In genomic region chr21:33948951-33949444, GRCh38 we compare ENCODE assay signal across 9 cellular contexts. TPM values are rescaled to one million over a fixed set of nuclear protein-coding genes. Genes with fewer than 3 reads are reported as not detected.
DNase-seq lines count a peak whose midpoint lies in the region; ATAC-seq and TF ChIP-seq lines count a peak whose summit lies in the region.
"Had no signal": no experiment of that assay in that cellular context is flagged by ENCODE, and none has a peak within 500 bp of the region (broad histone marks: within the 10 kb centered on the region; RNA-seq: fewer than 3 reads in every experiment).

No MANE protein-coding gene starts in this region.

- H3F3A ChIP-seq in GM23338 (replicated peaks; ENCODE audit: low read depth) = peaks cover 3% of the 10 kb centered on the region; the same call in 1 of the 2 replicates

- H3K27me3 ChIP-seq in GM23338 (ENCODE audit: insufficient read depth) (no peaks in the 10 kb centered on the region), esophagus squamous epithelium (no peaks in the 10 kb centered on the region), spleen (replicated peaks in 1 of 7) (no peaks in the 10 kb centered on the region), brain microvascular endothelial cell (replicated peaks) (no peaks in the 10 kb centered on the region)

- TF ChIP-seq POLR2A in esophagus squamous epithelium (IDR thresholded peaks at IDR 0.05) (no peak), spleen (IDR thresholded peaks at IDR 0.05) (no peak)

- WGBS in esophagus squamous epithelium, 2 donors = 79 to 84% methylated on average over 7 to 9 of the region's 9 CpGs
- WGBS in spleen, 5 donors = 73 to 79% (median 77%) methylated on average over 9 of the region's 9 CpGs

- H3K4me2 ChIP-seq in GM23338 = peak overlapping the region; percentile 58

- DNase-seq in GM23338 (ENCODE audit: low spot score) (no peak), RWPE1 (ENCODE audit: low spot score) (no peak), esophagus squamous epithelium (lab: John Stamatoyannopoulos, UW) (no peak), spleen (no peak), brain microvascular endothelial cell (no peak), NCI-H226 (no peak)
- DNase-seq in stimulated activated CD4-positive, alpha-beta T cell treated with anti-CD3 and anti-CD28 coated beads, Interleukin-4, amount 100 ng/mL, for 24 hours = no peak
- DNase-seq in stimulated activated naive CD4-positive, alpha-beta T cell (lab: John Stamatoyannopoulos, UW) = no peak
- DNase-seq: hippocampal formation had no signal

- TF ChIP-seq CTCF in GM23338 (conservative IDR thresholded peaks at IDR 0.05; ENCODE audit: low read depth in 2 of 2) = no peak
- no peak for TF ChIP-seq CTCF in RWPE1 (conservative IDR thresholded peaks at IDR 0.05; ENCODE audit: low read depth)
- no peak for TF ChIP-seq CTCF in esophagus squamous epithelium (IDR thresholded peaks at IDR 0.05)
- TF ChIP-seq CTCF in spleen (IDR thresholded peaks at IDR 0.05 in 8 of 11, conservative IDR thresholded peaks at IDR 0.05 in 3 of 11) = no peak
- no peak for TF ChIP-seq CTCF in brain microvascular endothelial cell (IDR thresholded peaks at IDR 0.05; ENCODE audit: low read depth, low read length, missing control alignments)

- no peak overlapping the region; the same call in 2 of the 3 replicates for H3K4me3 Mint-ChIP-seq in GM23338

- H3K36me3 Mint-ChIP-seq in GM23338 (ENCODE audit: low read depth) = peaks cover 12% of the 10 kb centered on the region; the same call in 2 of the 3 replicates

- H3K9me3 ChIP-seq in esophagus squamous epithelium = no peaks in the 10 kb centered on the region
- no peaks in the 10 kb centered on the region for H3K9me3 ChIP-seq in spleen

- peaks cover 31% of the 10 kb centered on the region for H3K4me1 Mint-ChIP-seq in GM23338

- no peak overlapping the region for H3K27ac ChIP-seq in GM23338 (ENCODE audit: low read depth)
- peak overlapping the region; percentile 90 for H3K27ac ChIP-seq in RWPE1
- peak overlapping the region; percentile 83 to 94 (median 90) for H3K27ac ChIP-seq in esophagus squamous epithelium
- H3K27ac ChIP-seq in spleen = peak overlapping the region; percentile 22 to 92 (median 79)
- H3K27ac ChIP-seq in brain microvascular endothelial cell = no peak overlapping the region

- no peak overlapping the region for H3K4me3 ChIP-seq in GM23338
- no peak overlapping the region for H3K4me3 ChIP-seq in esophagus squamous epithelium
- H3K4me3 ChIP-seq in spleen = peak overlapping the region in 1 of 8 donors; percentile 49
- no peak overlapping the region for H3K4me3 ChIP-seq in brain microvascular endothelial cell (ENCODE audit: low read depth, low read length)

- no peaks in the 10 kb centered on the region for H3K9me2 ChIP-seq in GM23338 (ENCODE audit: insufficient read depth)

- H3K4me1 ChIP-seq in GM23338 (ENCODE audit: insufficient read depth) (peaks cover 26% of the 10 kb centered on the region), esophagus squamous epithelium (peaks cover 20 to 47% (median 31%) of the 10 kb centered on the region in 3 donors), spleen (peaks cover 10 to 66% (median 35%) of the 10 kb centered on the region in 6 donors)

- no peaks in the 10 kb centered on the region for H4K20me1 ChIP-seq in GM23338 (replicated peaks; ENCODE audit: insufficient read depth)

- H3K36me3 ChIP-seq in GM23338 (ENCODE audit: insufficient read depth) = no peaks in the 10 kb centered on the region; the same call in 1 of the 2 replicates
- H3K36me3 ChIP-seq in esophagus squamous epithelium = no peaks in the 10 kb centered on the region
- no peaks in the 10 kb centered on the region for H3K36me3 ChIP-seq in spleen
- H3K36me3 ChIP-seq in brain microvascular endothelial cell (replicated peaks) = no peaks in the 10 kb centered on the region

- in situ Hi-C loops in brain microvascular endothelial cell (cut with HindIII; ENCODE audit: low pct_ligation_motif_present, low sequenced_read_pairs) = no loop called here

- intact Hi-C loops in esophagus squamous epithelium (cut with DNase I) (loop anchor here (10.0 kb wide), 2 partner anchors 126 to 256 kb away; partner anchors contain the start of genes MRPS6 and SLC5A3), spleen (cut with DNase I; ENCODE audit: low total_unique reads) (no loop called here)

- H3K9me3 Mint-ChIP-seq in GM23338 = peaks cover 12% of the 10 kb centered on the region

- peaks cover 13% of the 10 kb centered on the region for H3K27me3 Mint-ChIP-seq in GM23338 (ENCODE audit: insufficient read depth, low read depth, poor library complexity)

- no peaks in the 10 kb centered on the region for H3K79me2 ChIP-seq in GM23338 (replicated peaks; ENCODE audit: insufficient read depth)

- CTCF ChIA-PET in RWPE1 (lab: Yijun Ruan, JAX) = no interaction called here

- POLR2A ChIA-PET in RWPE1 (lab: Yijun Ruan, JAX; ENCODE audit: low non-redundant PET) = no interaction called here

- H3K27ac Mint-ChIP-seq in GM23338 = peak overlapping the region; percentile 19; the same call in 1 of the 2 replicates

- no peak for ATAC-seq in GM23338

- peak overlapping the region; percentile 14; the same call in 1 of the 2 replicates for H2AFZ ChIP-seq in GM23338

TF ChIP-seq in GM23338, 12 proteins besides CTCF, POLR2A, EP300 and RAD21:
- no peak for TF ChIP-seq CREB1 (CRISPR knock-in tag; IDR thresholded peaks at IDR 0.05; ENCODE audit: low read depth)

RNA-seq across cellular contexts. Expression of gene ATP5PO, which starts 33.4 kb away (rescaled TPM):
- total RNA-seq in GM23338 (2014; rRNA removed; shearing (Covaris generic)) = 236 and 244 TPM in 2 replicates
- polyA plus RNA-seq in GM23338 (2016; fragmentation: Nextera tagmentation; extraction: Ambion mirVana) = 437 and 522 TPM in 2 replicates
- total RNA-seq in esophagus squamous epithelium = 100 to 1,000 TPM; 184 to 354 (median 297) TPM
- 100 to 1,000 TPM in 6 of 7 donors, 10 to 100 TPM in 1; 97.6 to 154 (median 125) TPM for total RNA-seq in spleen
- 100 to 1,000 TPM; 245 to 286 (median 255) TPM for polyA plus RNA-seq in spleen

Comparison
In these comparisons a context has a peak if more than half of its experiments do, and no peak if none do; other contexts are left out.
1. H3K27ac ChIP-seq: peak in RWPE1 (single experiment), esophagus squamous epithelium (4 of 4) and spleen (8 of 8); none in GM23338 (single experiment) and brain microvascular endothelial cell (single experiment).